9 cellular contexts compared by ENCODE assay signal in the genomic region with DNA sequence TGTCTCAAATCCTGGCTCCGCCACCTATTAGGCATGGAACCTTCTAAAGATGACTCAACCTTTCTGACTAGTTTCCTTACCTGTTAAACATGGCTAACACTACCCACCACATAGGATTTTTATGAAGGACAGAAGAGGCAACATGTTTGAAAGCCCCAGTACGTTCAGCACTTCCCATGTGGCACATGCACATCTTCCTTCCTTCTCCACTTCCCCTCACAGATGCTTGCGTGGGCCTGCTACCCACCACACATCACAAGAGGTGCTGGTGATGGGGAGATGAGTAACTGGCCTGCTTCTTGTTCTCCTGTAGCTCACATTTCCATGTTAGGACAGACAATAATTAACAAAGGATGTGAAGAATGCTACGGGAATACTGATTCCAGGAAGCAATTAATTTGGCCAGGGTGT. TPM values are rescaled to one million over a fixed set of nuclear protein-coding genes. Genes with fewer than 3 reads are reported as not detected.
A peak's percentile ranks its signal among the peaks of the same experiment; 100 is the strongest.
DNase-seq lines count a peak whose midpoint lies in the region.
"Had no signal": no experiment of that assay in that cellular context is flagged by ENCODE, and none has a peak within 500 bp of the region (broad histone marks: within the 10 kb centered on the region; RNA-seq: fewer than 3 reads in every experiment).

No MANE protein-coding gene starts in this region.

- no peak overlapping the region for H3K4me3 ChIP-seq in skin epidermis

- H3K27me3 Mint-ChIP-seq in activated naive CD8-positive, alpha-beta T cell treated with anti-CD3 and anti-CD28 coated beads for 36 hours: no peaks in the 10 kb centered on the region

- peak overlapping the region; percentile 29 for H3K4me3 Mint-ChIP-seq in activated naive CD8-positive, alpha-beta T cell treated with anti-CD3 and anti-CD28 coated beads for 36 hours

- H3K27ac Mint-ChIP-seq in activated naive CD8-positive, alpha-beta T cell treated with anti-CD3 and anti-CD28 coated beads for 36 hours: peak overlapping the region; percentile 90

- peak; percentile 22 for DNase-seq in GDM1 (lab: John Stamatoyannopoulos, UW)
- DNase-seq in Kasumi-1 (lab: John Stamatoyannopoulos, UW): peak; percentile 20 to 24
- peak; percentile 25 for DNase-seq in activated naive CD8-positive, alpha-beta T cell treated with anti-CD3 and anti-CD28 coated beads for 36 hours
- no peak for DNase-seq in ureter (ENCODE audit: low spot score)
- no peak for DNase-seq in DMS153 (lab: John Stamatoyannopoulos, UW)
- DNase-seq in medulla oblongata (ENCODE audit: extremely low spot score): no peak
- no peak for DNase-seq in DMS 273 treated with DMSO at 0.1 percent for 48 hours (lab: John Stamatoyannopoulos, UW)
- DNase-seq: NCI-H1436 had no signal

- H3K4me1 Mint-ChIP-seq in activated naive CD8-positive, alpha-beta T cell treated with anti-CD3 and anti-CD28 coated beads for 36 hours: peaks cover 51% of the 10 kb centered on the region

- H3K9me3 Mint-ChIP-seq in activated naive CD8-positive, alpha-beta T cell treated with anti-CD3 and anti-CD28 coated beads for 36 hours: no peaks in the 10 kb centered on the region

- peak overlapping the region in 14 of 21 experiments; percentile 3 to 80 (median 41) for H3K27ac ChIP-seq in skin epidermis

- H3K36me3 Mint-ChIP-seq in activated naive CD8-positive, alpha-beta T cell treated with anti-CD3 and anti-CD28 coated beads for 36 hours: peaks cover 64% of the 10 kb centered on the region

RNA-seq across cellular contexts. Expression of a gene that starts 7.1 kb away (rescaled TPM):
- total RNA-seq in activated naive CD8-positive, alpha-beta T cell treated with anti-CD3 and anti-CD28 coated beads for 36 hours: 10 to 100 TPM; 29.6 to 29.7 TPM
- total RNA-seq in ureter: 24.5 TPM

RNA-seq across cellular contexts. Expression of a gene that starts 49.2 kb away (rescaled TPM):
- 1 to 10 TPM; 6.3 to 7.6 TPM for total RNA-seq in activated naive CD8-positive, alpha-beta T cell treated with anti-CD3 and anti-CD28 coated beads for 36 hours
- 66.4 TPM for total RNA-seq in ureter

Comparison
In these comparisons a context has a peak if more than half of its experiments do, and no peak if none do; other contexts are left out.
1. DNase-seq: peak in GDM1 (single experiment), Kasumi-1 (2 of 2) and activated naive CD8-positive, alpha-beta T cell treated with anti-CD3 and anti-CD28 coated beads for 36 hours (single experiment); none in ureter (single experiment), DMS153 (single experiment), medulla oblongata (single experiment) and DMS 273 treated with DMSO at 0.1 percent for 48 hours (single experiment).